ENCODE assay signal across 8 cellular contexts in the genomic region with DNA sequence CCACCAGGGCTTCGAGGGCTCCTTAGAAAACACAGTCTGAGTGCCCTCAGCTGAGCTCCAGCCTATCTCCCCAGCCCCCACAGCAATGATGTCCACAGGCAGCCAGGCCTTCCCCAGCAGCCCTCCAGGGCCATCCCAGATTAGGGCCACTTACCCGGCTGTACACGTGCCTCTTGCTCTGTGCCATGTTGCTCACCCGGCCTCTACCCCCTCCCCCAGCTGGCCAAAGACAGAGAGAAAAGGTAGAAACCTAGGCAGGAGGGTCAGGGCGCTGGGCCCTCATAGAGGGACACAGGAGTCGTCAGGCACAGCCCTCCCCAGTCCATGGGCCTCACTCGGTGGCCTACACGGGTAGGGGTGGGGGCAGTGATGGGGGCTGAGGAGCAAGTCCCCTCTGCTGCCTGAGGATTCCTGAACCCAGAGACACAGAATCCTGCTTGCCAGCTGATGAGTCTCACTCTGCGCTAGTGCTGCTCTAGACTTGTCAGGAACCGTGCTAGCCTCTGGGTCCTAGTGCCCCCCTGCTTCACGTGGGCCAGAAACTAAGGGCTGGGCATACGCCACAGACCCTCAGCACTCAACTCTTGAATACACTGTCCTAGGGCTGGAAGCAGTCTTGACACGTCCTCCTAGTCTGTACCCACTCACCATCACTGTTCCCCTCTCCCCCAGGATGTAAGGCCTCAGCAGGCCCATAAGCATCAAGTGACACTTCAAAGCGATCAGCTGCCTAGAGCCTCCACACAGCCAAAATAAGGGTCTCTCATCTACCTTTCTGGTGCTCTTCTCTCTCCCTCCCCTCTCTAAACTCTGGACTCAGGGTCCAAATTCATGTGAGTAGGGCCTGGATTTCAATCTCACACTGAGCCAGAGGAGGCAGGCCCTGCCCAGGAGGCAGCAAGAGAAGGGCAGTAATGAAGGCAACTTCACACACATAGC. TPM values are rescaled to one million over a fixed set of nuclear protein-coding genes. Genes with fewer than 3 reads are reported as not detected.
DNase-seq lines count a peak whose midpoint lies in the region; ATAC-seq and TF ChIP-seq lines count a peak whose summit lies in the region.

TSS of gene DCTN1 (minus strand) at position 461 of the 939 bp plus-strand sequence. CDS start at position 187, 274 bp downstream.

- TF ChIP-seq CTCF in cardiac fibroblast (IDR thresholded peaks at IDR 0.05; ENCODE audit: low read depth, low read length): no peak

- H3K27me3 ChIP-seq in iPS-20b (ENCODE audit: insufficient read depth, low read length): no peaks in the 10 kb centered on the region

- DNase-seq in ACHN (peak; percentile 43), RPMI7951 (ENCODE audit: low read depth) (peak; percentile 44), cardiac fibroblast (ENCODE audit: low read depth in 2 of 2) (peak; percentile 71 to 72), renal cortical epithelial cell (ENCODE audit: low read depth) (peak; percentile 41), NCI-H1092 (lab: John Stamatoyannopoulos, UW) (no peak), T-helper 9 cell (no peak)

- no peaks in the 10 kb centered on the region for H3K9me3 ChIP-seq in iPS-20b (ENCODE audit: insufficient read depth, low read depth, low read length)

- H3K4me3 ChIP-seq in cardiac fibroblast (replicated peaks in 1 of 2; ENCODE audit: low read depth in 2 of 2, low read length in 2 of 2): peak within 1 kb of the TSS; percentile 47 to 49
- peak within 1 kb of the TSS; percentile 57; the same call in 1 of the 2 replicates for H3K4me3 ChIP-seq in iPS-20b (ENCODE audit: low read length)

- H3K27ac ChIP-seq in iPS-20b (ENCODE audit: low read length): no peak within 1 kb of the TSS

- H3K36me3 ChIP-seq in iPS-20b (ENCODE audit: insufficient read depth, low read depth, low read length): peaks cover 39% of the 10 kb centered on the region

- in situ Hi-C loops in ACHN (cut with HindIII; ENCODE audit: low pct_ligation_motif_present, low pct_unique_long_range_greater_than_20kb, low sequenced_read_pairs): no loop called here

- peaks cover 11% of the 10 kb centered on the region for H3K4me1 ChIP-seq in iPS-20b (ENCODE audit: insufficient read depth, low read length)

- ATAC-seq in GM18867 (IDR thresholded peaks at IDR 0.05; ENCODE audit: unreplicated experiment): peak; percentile 46

- peak within 1 kb of the TSS; percentile 54; the same call in 1 of the 2 replicates for H3K9ac ChIP-seq in iPS-20b (ENCODE audit: low read depth, low read length)

RNA-seq across cellular contexts. Expression of gene DCTN1, which starts in this region (rescaled TPM):
- total RNA-seq in RPMI7951 (2014; rRNA removed; shearing (Covaris generic)): 88.8 and 93.3 TPM in 2 replicates
- 87.2 and 196 TPM in 2 replicates for total RNA-seq in renal cortical epithelial cell

Comparison
In these comparisons a context has a peak if more than half of its experiments do, and no peak if none do; other contexts are left out.
1. DNase-seq: peak in ACHN (single experiment), RPMI7951 (single experiment), cardiac fibroblast (2 of 2) and renal cortical epithelial cell (single experiment); none in NCI-H1092 (single experiment) and T-helper 9 cell (single experiment).